Comparison of ENCODE assay signal across 14 cellular contexts in the genomic region with DNA sequence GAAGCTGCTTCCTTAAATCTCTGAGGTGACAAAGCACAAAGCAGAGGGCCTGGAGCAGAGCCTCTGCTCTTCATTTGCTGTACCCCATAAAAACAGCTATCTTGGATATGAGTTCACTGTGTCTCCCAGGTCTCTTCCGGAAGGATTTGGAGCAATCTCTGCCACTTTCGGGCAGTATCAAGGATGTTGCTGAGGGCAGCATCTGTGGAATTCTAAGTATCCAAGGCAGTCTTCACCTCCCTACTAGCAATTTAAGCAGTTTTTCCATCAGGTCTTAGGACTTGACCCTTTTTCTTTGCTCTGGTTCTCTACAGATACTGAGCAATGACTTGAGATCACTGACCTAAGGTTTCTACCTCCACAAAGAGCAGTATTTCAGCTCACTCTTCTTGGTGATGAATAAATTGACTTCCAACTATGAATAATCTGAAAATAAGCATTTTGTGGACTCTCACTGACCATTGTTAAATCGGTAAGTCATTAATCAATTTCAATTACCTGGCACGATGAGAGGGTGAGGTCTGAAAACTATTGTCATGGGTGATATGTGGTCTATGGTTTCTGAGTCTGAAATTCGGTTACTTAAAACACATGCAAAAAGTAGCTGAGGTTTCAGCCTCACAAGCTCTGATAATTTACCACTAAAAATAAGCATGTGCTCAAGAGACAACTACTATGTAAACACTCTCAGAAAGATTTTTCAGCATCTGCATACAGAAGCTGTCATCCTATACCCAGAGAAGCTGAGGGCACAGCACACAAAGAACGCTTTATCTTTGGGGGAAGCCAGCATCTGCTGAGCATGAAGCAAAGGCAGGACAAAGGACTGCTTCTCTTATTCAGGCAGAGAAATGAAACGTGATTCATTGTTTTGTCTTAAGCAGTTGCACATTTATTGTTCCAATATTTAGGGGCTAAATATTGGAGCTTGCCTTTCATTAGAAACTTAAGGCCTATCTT.
A peak's percentile ranks its signal among the peaks of the same experiment; 100 is the strongest.
DNase-seq lines count a peak whose midpoint lies in the region; FAIRE-seq lines count a peak whose summit lies in the region.
"Had no signal": no experiment of that assay in that cellular context is flagged by ENCODE, and none has a peak within 500 bp of the region (broad histone marks: within the 10 kb centered on the region; RNA-seq: fewer than 3 reads in every experiment).

No MANE protein-coding gene starts in this region.

- DNase-seq in NCI-H2171 treated with DMSO at 0.1 percent for 48 hours (lab: John Stamatoyannopoulos, UW) (peak; percentile 47), NCI-H2171 (lab: John Stamatoyannopoulos, UW) (no peak), NCI-H748 treated with DMSO at 0.1 percent for 48 hours (lab: John Stamatoyannopoulos, UW) (peak; percentile 39), inferior parietal cortex (ENCODE audit: extremely low spot score) (peak; percentile 47), urothelium cell line (ENCODE audit: low spot score) (peak; percentile 18), 8988T (no peak), NCI-H2196 treated with DMSO at 0.1 percent for 48 hours (lab: John Stamatoyannopoulos, UW; ENCODE audit: unreplicated experiment) (no peak)
- DNase-seq in stimulated activated naive CD4-positive, alpha-beta T cell treated with Interleukin-2 at 50 U/mL for 16 hours (lab: John Stamatoyannopoulos, UW): no peak
- DNase-seq: activated CD4-positive, alpha-beta T cell treated with anti-CD3 and anti-CD28 coated beads, Interleukin-2, amount 50 U/mL, for 4 hours; lower lobe of right lung; SIG-M5; stimulated activated CD4-positive, alpha-beta T cell treated with anti-CD3 and anti-CD28 coated beads, Interleukin-12 subunit alpha, Interleukin-12 subunit beta, amount 100 ng/mL, for 4 hours had no signal

- FAIRE-seq in urothelium cell line (lab: Jason Lieb, UNC): no peak
- FAIRE-seq: colon, D721Med had no signal

Comparison
In these comparisons a context has a peak if more than half of its experiments do, and no peak if none do; other contexts are left out.
1. DNase-seq: peak in NCI-H2171 treated with DMSO at 0.1 percent for 48 hours (single experiment), NCI-H748 treated with DMSO at 0.1 percent for 48 hours (single experiment), inferior parietal cortex (single experiment) and urothelium cell line (single experiment); none in NCI-H2171 (single experiment), 8988T (single experiment), stimulated activated naive CD4-positive, alpha-beta T cell treated with Interleukin-2 at 50 U/mL for 16 hours (single experiment) and NCI-H2196 treated with DMSO at 0.1 percent for 48 hours (single experiment).